28 cellular contexts compared by ENCODE assay signal in genomic region chr6:111700135-111700690, GRCh38.
DNase-seq lines count a peak whose midpoint lies in the region; ATAC-seq and TF ChIP-seq lines count a peak whose summit lies in the region.
"Had no signal": no experiment of that assay in that cellular context is flagged by ENCODE, and none has a peak within 500 bp of the region (broad histone marks: within the 10 kb centered on the region; RNA-seq: fewer than 3 reads in every experiment).

No MANE protein-coding gene starts in this region.

- TF ChIP-seq CTCF in natural killer cell (IDR thresholded peaks at IDR 0.05) = no peak
- TF ChIP-seq CTCF in OCI-LY7 (conservative IDR thresholded peaks at IDR 0.05; ENCODE audit: low read length) = no peak

- H3K27ac Mint-ChIP-seq in activated naive CD4-positive, alpha-beta T cell treated with anti-CD3 and anti-CD28 coated beads, Interleukin-2, amount 50 U/mL, for 24 hours = peak overlapping the region; percentile 10
- peak overlapping the region; percentile 74 for H3K27ac Mint-ChIP-seq in activated T-helper 17 cell treated with anti-CD3 and anti-CD28 coated beads, Interleukin-2, amount 50 U/mL, for 72 hours
- H3K27ac Mint-ChIP-seq in natural killer cell = peak overlapping the region; percentile 6 to 39
- H3K27ac Mint-ChIP-seq in stimulated activated naive CD8-positive, alpha-beta T cell treated with anti-CD3 and anti-CD28 coated beads, Interleukin-15, amount 100 ng/mL, for 72 hours = no peak overlapping the region
- H3K27ac Mint-ChIP-seq: dendritic cell treated with granulocyte-macrophage colony-stimulating factor and Interleukin-4, amounts not matched to agents 40 ng/mL and 50 ng/mL, for 4 days; T-helper 1 cell treated with Interleukin-12 subunit alpha and Interleukin-12 subunit beta and Interleukin-4 antibody, amounts not matched to agents 30 μg/mL and 1 μg/mL, for 36 hours had no signal

- intact Hi-C loops in natural killer cell (cut with micrococcal nuclease) (no loop called here), OCI-LY7 (cut with micrococcal nuclease; ENCODE audit: unreplicated experiment) (no loop called here)

- no peak overlapping the region for H3K4me2 ChIP-seq in OCI-LY7 (ENCODE audit: low read length)
- H3K4me2 ChIP-seq: BLaER1 had no signal

- no peak overlapping the region for H2AFZ ChIP-seq in OCI-LY7 (ENCODE audit: low read length)

- POLR2A ChIA-PET in OCI-LY7 (lab: Charles Lee) = interaction anchor here (0.6 kb wide), 1 partner anchor 263 kb away, joined by 3 read pairs; no protein-coding TSS in a partner anchor

- no peaks in the 10 kb centered on the region for H3K9me3 ChIP-seq in OCI-LY7 (ENCODE audit: low read length)
- H3K9me3 ChIP-seq: BLaER1, breast epithelium, testis, uterus had no signal

- H3K36me3 ChIP-seq in OCI-LY7 (ENCODE audit: insufficient read depth, low read length) = peaks cover 18% of the 10 kb centered on the region; the same call in 1 of the 2 replicates
- H3K36me3 ChIP-seq: breast epithelium, uterus had no signal

- CTCF ChIA-PET in OCI-LY7 (lab: Charles Lee; ENCODE audit: unreplicated experiment) = interaction anchor here (0.5 kb wide), 1 partner anchor 27 kb away, joined by 3 read pairs; no protein-coding TSS in a partner anchor

- no peak overlapping the region for H3K4me3 Mint-ChIP-seq in activated naive CD4-positive, alpha-beta T cell treated with anti-CD3 and anti-CD28 coated beads, Interleukin-2, amount 50 U/mL, for 24 hours
- peak overlapping the region; percentile 13 for H3K4me3 Mint-ChIP-seq in activated T-helper 17 cell treated with anti-CD3 and anti-CD28 coated beads, Interleukin-2, amount 50 U/mL, for 72 hours
- H3K4me3 Mint-ChIP-seq in natural killer cell = no peak overlapping the region
- no peak overlapping the region for H3K4me3 Mint-ChIP-seq in stimulated activated naive CD8-positive, alpha-beta T cell treated with anti-CD3 and anti-CD28 coated beads, Interleukin-15, amount 100 ng/mL, for 72 hours
- H3K4me3 Mint-ChIP-seq: activated CD4-positive, alpha-beta T cell treated with anti-CD3 and anti-CD28 coated beads, Interleukin-2, amount 10 ng/mL, durations not matched to agents 24 days and 14 days; dendritic cell treated with granulocyte-macrophage colony-stimulating factor and Interleukin-4, amounts not matched to agents 40 ng/mL and 50 ng/mL, for 4 days; T-helper 1 cell treated with Interleukin-12 subunit alpha and Interleukin-12 subunit beta and Interleukin-4 antibody, amounts not matched to agents 30 μg/mL and 1 μg/mL, for 36 hours had no signal

- H4K20me1 ChIP-seq in OCI-LY7 (ENCODE audit: insufficient read depth, low read length) = no peaks in the 10 kb centered on the region
- H4K20me1 ChIP-seq: BLaER1 had no signal

- no peak overlapping the region for H3K27ac ChIP-seq in OCI-LY7 (ENCODE audit: low read depth, low read length, poor library complexity, severe bottlenecking)
- H3K27ac ChIP-seq: BLaER1, breast epithelium, RWPE1, SK-N-MC, skin epidermis, testis had no signal

- H3K9me3 Mint-ChIP-seq in activated naive CD4-positive, alpha-beta T cell treated with anti-CD3 and anti-CD28 coated beads, Interleukin-2, amount 50 U/mL, for 24 hours = no peaks in the 10 kb centered on the region
- H3K9me3 Mint-ChIP-seq in activated T-helper 17 cell treated with anti-CD3 and anti-CD28 coated beads, Interleukin-2, amount 50 U/mL, for 72 hours = no peaks in the 10 kb centered on the region
- H3K9me3 Mint-ChIP-seq in natural killer cell = no peaks in the 10 kb centered on the region
- H3K9me3 Mint-ChIP-seq in stimulated activated naive CD8-positive, alpha-beta T cell treated with anti-CD3 and anti-CD28 coated beads, Interleukin-15, amount 100 ng/mL, for 72 hours = no peaks in the 10 kb centered on the region
- H3K9me3 Mint-ChIP-seq: activated CD4-positive, alpha-beta T cell treated with anti-CD3 and anti-CD28 coated beads, Interleukin-2, amount 10 ng/mL, durations not matched to agents 24 days and 14 days; dendritic cell treated with granulocyte-macrophage colony-stimulating factor and Interleukin-4, amounts not matched to agents 40 ng/mL and 50 ng/mL, for 4 days; T-helper 1 cell treated with Interleukin-12 subunit alpha and Interleukin-12 subunit beta and Interleukin-4 antibody, amounts not matched to agents 30 μg/mL and 1 μg/mL, for 36 hours had no signal

- peaks cover 27% of the 10 kb centered on the region for H3K36me3 Mint-ChIP-seq in activated naive CD4-positive, alpha-beta T cell treated with anti-CD3 and anti-CD28 coated beads, Interleukin-2, amount 50 U/mL, for 24 hours
- H3K36me3 Mint-ChIP-seq in activated T-helper 17 cell treated with anti-CD3 and anti-CD28 coated beads, Interleukin-2, amount 50 U/mL, for 72 hours (ENCODE audit: low read depth) = peaks cover 100% of the 10 kb centered on the region
- peaks cover 21% of the 10 kb centered on the region for H3K36me3 Mint-ChIP-seq in natural killer cell

- no peak overlapping the region for H3K4me3 ChIP-seq in OCI-LY7 (ENCODE audit: low read depth, low read length, poor library complexity, severe bottlenecking)
- H3K4me3 ChIP-seq: BLaER1, breast epithelium, GM12878, SK-N-MC, skin epidermis, testis, uterus had no signal

- ATAC-seq in activated T-helper 17 cell treated with anti-CD3 and anti-CD28 coated beads, Interleukin-2, amount 50 U/mL, for 72 hours (replicated peaks) = peak; percentile 28
- ATAC-seq in natural killer cell = no peak
- ATAC-seq in stimulated activated naive CD8-positive, alpha-beta T cell treated with anti-CD3 and anti-CD28 coated beads, Interleukin-15, amount 100 ng/mL, for 72 hours = peak; percentile 23
- no peak for ATAC-seq in HG03097 (IDR thresholded peaks at IDR 0.05; ENCODE audit: low FRiP score, unreplicated experiment)
- no peak for ATAC-seq in HG02970 (IDR thresholded peaks at IDR 0.05; ENCODE audit: low FRiP score, unreplicated experiment)
- ATAC-seq: GM12878 had no signal

- H3K9me2 ChIP-seq in OCI-LY7 (ENCODE audit: insufficient read depth, low read length) = no peaks in the 10 kb centered on the region

- H3K27me3 Mint-ChIP-seq in activated naive CD4-positive, alpha-beta T cell treated with anti-CD3 and anti-CD28 coated beads, Interleukin-2, amount 50 U/mL, for 24 hours = no peaks in the 10 kb centered on the region
- H3K27me3 Mint-ChIP-seq in activated T-helper 17 cell treated with anti-CD3 and anti-CD28 coated beads, Interleukin-2, amount 50 U/mL, for 72 hours = no peaks in the 10 kb centered on the region
- no peaks in the 10 kb centered on the region for H3K27me3 Mint-ChIP-seq in natural killer cell (ENCODE audit: low read depth in 2 of 2)
- H3K27me3 Mint-ChIP-seq in stimulated activated naive CD8-positive, alpha-beta T cell treated with anti-CD3 and anti-CD28 coated beads, Interleukin-15, amount 100 ng/mL, for 72 hours = no peaks in the 10 kb centered on the region
- H3K27me3 Mint-ChIP-seq: activated CD4-positive, alpha-beta T cell treated with anti-CD3 and anti-CD28 coated beads, Interleukin-2, amount 10 ng/mL, durations not matched to agents 24 days and 14 days; dendritic cell treated with granulocyte-macrophage colony-stimulating factor and Interleukin-4, amounts not matched to agents 40 ng/mL and 50 ng/mL, for 4 days had no signal

- DNase-seq in activated naive CD4-positive, alpha-beta T cell (lab: John Stamatoyannopoulos, UW) = no peak
- DNase-seq in natural killer cell = no peak
- no peak for DNase-seq in stimulated activated naive CD8-positive, alpha-beta T cell treated with anti-CD3 and anti-CD28 coated beads, Interleukin-15, amount 100 ng/mL, for 72 hours
- no peak for DNase-seq in OCI-LY7 (ENCODE audit: low spot score)
- DNase-seq: activated CD4-positive, alpha-beta T cell treated with anti-CD3 and anti-CD28 coated beads, Interleukin-2, amount 10 ng/mL, durations not matched to agents 24 days and 14 days; activated CD8-positive, alpha-beta memory T cell treated with anti-CD3 and anti-CD28 coated beads, Interleukin-2, amount 50 U/mL, for 48 hours; activated gamma-delta T cell; H7; Kasumi-1; kidney; NCI-H1694; NCI-H2171 treated with DMSO at 0.1 percent for 48 hours; NCI-H69; occipital lobe; testis; uterus had no signal

- H3K79me2 ChIP-seq in OCI-LY7 (ENCODE audit: insufficient read depth, low read depth, low read length) = no peaks in the 10 kb centered on the region

- peaks cover 50% of the 10 kb centered on the region for H3K4me1 Mint-ChIP-seq in activated naive CD4-positive, alpha-beta T cell treated with anti-CD3 and anti-CD28 coated beads, Interleukin-2, amount 50 U/mL, for 24 hours
- peaks cover 13% of the 10 kb centered on the region for H3K4me1 Mint-ChIP-seq in activated T-helper 17 cell treated with anti-CD3 and anti-CD28 coated beads, Interleukin-2, amount 50 U/mL, for 72 hours
- peaks cover 20 to 26% of the 10 kb centered on the region in 2 donors for H3K4me1 Mint-ChIP-seq in natural killer cell
- H3K4me1 Mint-ChIP-seq in stimulated activated naive CD8-positive, alpha-beta T cell treated with anti-CD3 and anti-CD28 coated beads, Interleukin-15, amount 100 ng/mL, for 72 hours = peaks cover 34% of the 10 kb centered on the region

- no TSS peak for BruUV-seq in OCI-LY7 (replicated peaks; lab: Mats Ljungman, UMichigan)

- H3K4me1 ChIP-seq in OCI-LY7 (ENCODE audit: insufficient read depth, low read length, poor library complexity, severe bottlenecking) = no peaks in the 10 kb centered on the region
- H3K4me1 ChIP-seq: breast epithelium, testis had no signal

Comparison
In these comparisons a context has a peak if more than half of its experiments do, and no peak if none do; other contexts are left out.
1. H3K27ac Mint-ChIP-seq: peak in activated naive CD4-positive, alpha-beta T cell treated with anti-CD3 and anti-CD28 coated beads, Interleukin-2, amount 50 U/mL, for 24 hours (single experiment), activated T-helper 17 cell treated with anti-CD3 and anti-CD28 coated beads, Interleukin-2, amount 50 U/mL, for 72 hours (single experiment) and natural killer cell (2 of 2); none in stimulated activated naive CD8-positive, alpha-beta T cell treated with anti-CD3 and anti-CD28 coated beads, Interleukin-15, amount 100 ng/mL, for 72 hours (0 of 2).
2. ATAC-seq: peak in activated T-helper 17 cell treated with anti-CD3 and anti-CD28 coated beads, Interleukin-2, amount 50 U/mL, for 72 hours (single experiment) and stimulated activated naive CD8-positive, alpha-beta T cell treated with anti-CD3 and anti-CD28 coated beads, Interleukin-15, amount 100 ng/mL, for 72 hours (single experiment); none in natural killer cell (0 of 3), HG03097 (single experiment) and HG02970 (single experiment).